In genomic region chr12:32566663-32567634, GRCh38 we compare ENCODE assay signal across 13 cellular contexts.
A peak's percentile ranks its signal among the peaks of the same experiment; 100 is the strongest.
DNase-seq lines count a peak whose midpoint lies in the region; ATAC-seq, FAIRE-seq and TF ChIP-seq lines count a peak whose summit lies in the region.
"Had no signal": no experiment of that assay in that cellular context is flagged by ENCODE, and none has a peak within 500 bp of the region (broad histone marks: within the 10 kb centered on the region; RNA-seq: fewer than 3 reads in every experiment).

No MANE protein-coding gene starts in this region.

- no peak overlapping the region for H3K4me3 Mint-ChIP-seq in nephron
- H3K4me3 Mint-ChIP-seq: T-helper 1 cell treated with Interleukin-12 subunit alpha and Interleukin-12 subunit beta and Interleukin-4 antibody, amounts not matched to agents 30 μg/mL and 1 μg/mL, for 36 hours had no signal

- peak; percentile 7 for FAIRE-seq in A549 (lab: Jason Lieb, UNC)
- FAIRE-seq: GM19239 had no signal

- 70% methylated on average over 8 of the region's 8 CpGs for WGBS in A549 (ENCODE audit: missing lambda C conversion rate)

- H3K27me3 Mint-ChIP-seq in nephron (ENCODE audit: low read depth): no peaks in the 10 kb centered on the region

- H3K9me3 Mint-ChIP-seq in nephron: peaks cover 3% of the 10 kb centered on the region
- H3K9me3 Mint-ChIP-seq: T-helper 1 cell treated with Interleukin-12 subunit alpha and Interleukin-12 subunit beta and Interleukin-4 antibody, amounts not matched to agents 30 μg/mL and 1 μg/mL, for 36 hours had no signal

- H3K4me2 ChIP-seq in A549: peak overlapping the region; percentile 56

- POLR2A ChIA-PET in A549 (lab: Yijun Ruan, JAX): no interaction called here

- DNase-seq in A549 (ENCODE audit: low read depth in 1 of 2, low spot score in 1 of 2) (peak in 1 of 2 experiments; percentile 37), RPMI7951 (ENCODE audit: low read depth) (peak; percentile 6), cardiac muscle cell (ENCODE audit: low read depth in 1 of 2, low spot score in 1 of 2) (peak in 1 of 2 donors; percentile 6), T1000 (lab: John Stamatoyannopoulos, UW) (no peak), DMS79 treated with DMSO at 0.1 percent for 48 hours (lab: John Stamatoyannopoulos, UW) (no peak)
- no peak for DNase-seq in effector memory CD4-positive, alpha-beta T cell
- DNase-seq: activated CD8-positive, alpha-beta memory T cell treated with anti-CD3 and anti-CD28 coated beads, Interleukin-2, amount 50 U/mL, for 4 hours; central memory CD4-positive, alpha-beta T cell; NCI-H2171 treated with DMSO at 0.1 percent for 48 hours had no signal

- H3K9me3 ChIP-seq in A549: no peaks in the 10 kb centered on the region
- H3K9me3 ChIP-seq in cardiac muscle cell (ENCODE audit: low read depth): no peaks in the 10 kb centered on the region
- no peaks in the 10 kb centered on the region for H3K9me3 ChIP-seq in effector memory CD4-positive, alpha-beta T cell (ENCODE audit: control insufficient read depth, low read length)

- H3K36me3 ChIP-seq in cardiac muscle cell: no peaks in the 10 kb centered on the region
- no peaks in the 10 kb centered on the region for H3K36me3 ChIP-seq in effector memory CD4-positive, alpha-beta T cell (ENCODE audit: control insufficient read depth, insufficient read depth, low read length)

- peak overlapping the region in 2 of 3 experiments; percentile 6 to 49 for H3K27ac Mint-ChIP-seq in nephron
- H3K27ac Mint-ChIP-seq: T-helper 1 cell treated with Interleukin-12 subunit alpha and Interleukin-12 subunit beta and Interleukin-4 antibody, amounts not matched to agents 30 μg/mL and 1 μg/mL, for 36 hours had no signal

- TF ChIP-seq CTCF in A549 (IDR thresholded peaks at IDR 0.05): no peak
- no peak for TF ChIP-seq CTCF in cardiac muscle cell (IDR thresholded peaks at IDR 0.05; ENCODE audit: low read depth, low read length)
- no peak for TF ChIP-seq CTCF in nephron (IDR thresholded peaks at IDR 0.05; ENCODE audit: unreplicated experiment in 3 of 3)

- H3K4me3 ChIP-seq in A549: no peak overlapping the region
- H3K4me3 ChIP-seq in cardiac muscle cell: no peak overlapping the region
- H3K4me3 ChIP-seq in effector memory CD4-positive, alpha-beta T cell (ENCODE audit: insufficient read depth, low read depth, low read length, poor library complexity, severe bottlenecking): no peak overlapping the region

- ATAC-seq in A549 (peak; percentile 47 to 81; a peak in 4 of 6 replicates), GM18517 (IDR thresholded peaks at IDR 0.05; ENCODE audit: unreplicated experiment) (no peak)

- TF ChIP-seq EP300 in A549 (IDR thresholded peaks at IDR 0.05): 0 out of 5 replicates have a peak, but pooled peaks of 1 of the 2 experiments have one; percentile 19

- H3K27me3 ChIP-seq in cardiac muscle cell: no peaks in the 10 kb centered on the region
- H3K27me3 ChIP-seq in effector memory CD4-positive, alpha-beta T cell (replicated peaks; ENCODE audit: control insufficient read depth, insufficient read depth, low read length, poor library complexity, severe bottlenecking): no peaks in the 10 kb centered on the region

- no peak for TF ChIP-seq POLR2A in A549 (IDR thresholded peaks at IDR 0.05; ENCODE audit: low read length)

- CTCF ChIA-PET in A549 (lab: Yijun Ruan, JAX): interaction anchor here (1.1 to 1.4 kb wide), 2 partner anchors 16 to 91 kb away, joined by 3 to 4 read pairs; no protein-coding TSS in a partner anchor

- H3K4me1 ChIP-seq in A549 (peaks cover 46% of the 10 kb centered on the region), cardiac muscle cell (ENCODE audit: low read depth) (no peaks in the 10 kb centered on the region)
- H3K4me1 ChIP-seq in effector memory CD4-positive, alpha-beta T cell (ENCODE audit: control insufficient read depth, insufficient read depth, low read length, poor library complexity, severe bottlenecking): no peaks in the 10 kb centered on the region

- peaks cover 19% of the 10 kb centered on the region for H3K36me3 Mint-ChIP-seq in nephron (ENCODE audit: low read depth)

- peaks cover 28% of the 10 kb centered on the region for H3K4me1 Mint-ChIP-seq in nephron

- TF ChIP-seq RAD21 in A549 (conservative IDR thresholded peaks at IDR 0.05 in 1 of 2, IDR thresholded peaks at IDR 0.05 in 1 of 2): no peak

- H3K27ac ChIP-seq in A549 (peak overlapping the region; percentile 62 to 76), cardiac muscle cell (peak overlapping the region; percentile 58)
- H3K27ac ChIP-seq in effector memory CD4-positive, alpha-beta T cell (ENCODE audit: insufficient read depth, low read length, poor library complexity, severe bottlenecking): no peak overlapping the region

TF ChIP-seq in A549, 52 proteins besides CTCF, POLR2A, EP300 and RAD21:
- TF ChIP-seq HOXB13 (CRISPR knock-in tag; IDR thresholded peaks at IDR 0.05; ENCODE audit: low read depth): no peak
- TF ChIP-seq EHF (CRISPR knock-in tag; IDR thresholded peaks at IDR 0.05): no peak
- TF ChIP-seq ZC3H11A (IDR thresholded peaks at IDR 0.05): no peak
